ENCODE assay signal across 22 cellular contexts in genomic region chr5:176704817-176705216, GRCh38. TPM values are rescaled to one million over a fixed set of nuclear protein-coding genes. Genes with fewer than 3 reads are reported as not detected.
A peak's percentile ranks its signal among the peaks of the same experiment; 100 is the strongest.
DNase-seq lines count a peak whose midpoint lies in the region; ATAC-seq, FAIRE-seq and TF ChIP-seq lines count a peak whose summit lies in the region.
"Had no signal": no experiment of that assay in that cellular context is flagged by ENCODE, and none has a peak within 500 bp of the region (broad histone marks: within the 10 kb centered on the region; RNA-seq: fewer than 3 reads in every experiment).

No MANE protein-coding gene starts in this region.

- TF ChIP-seq RAD21 in A549 (conservative IDR thresholded peaks at IDR 0.05 in 1 of 2, IDR thresholded peaks at IDR 0.05 in 1 of 2) (no peak), K562 (CRISPR knock-in tag; conservative IDR thresholded peaks at IDR 0.05 in 1 of 2, IDR thresholded peaks at IDR 0.05 in 1 of 2) (no peak)

- no peak for TF ChIP-seq EP300 in A549 (IDR thresholded peaks at IDR 0.05)
- TF ChIP-seq EP300 in K562 (IDR thresholded peaks at IDR 0.05; ENCODE audit: low read length) = no peak

- no peak for TF ChIP-seq POLR2A in A549 (IDR thresholded peaks at IDR 0.05; ENCODE audit: low read length)
- TF ChIP-seq POLR2A in K562 (conservative IDR thresholded peaks at IDR 0.05) = no peak

- no peak overlapping the region for H3K4me2 ChIP-seq in A549
- no peak overlapping the region for H3K4me2 ChIP-seq in K562 (ENCODE audit: insufficient read depth, low read length)
- H3K4me2 ChIP-seq: BLaER1, GM23338 had no signal

- peaks cover 3% of the 10 kb centered on the region; the same call in 1 of the 2 replicates for H4K20me1 ChIP-seq in K562 (replicated peaks; ENCODE audit: control insufficient read depth, insufficient read depth, low read length)
- H4K20me1 ChIP-seq: BLaER1 had no signal

- H2AFZ ChIP-seq in K562 (ENCODE audit: low read depth, low read length) = no peak overlapping the region
- H2AFZ ChIP-seq: GM23338 had no signal

- FAIRE-seq in A549 (lab: Jason Lieb, UNC) (no peak), K562 (lab: Jason Lieb, UNC) (no peak)
- FAIRE-seq: D721Med, GM12878, GM19239, H54 had no signal

- DNase-seq in A549 (ENCODE audit: low read depth in 1 of 2, low spot score in 1 of 2) = no peak
- DNase-seq in K562 (ENCODE audit: extremely low read depth in 1 of 4, low spot score in 3 of 4) = no peak
- DNase-seq in neural crest cell (ENCODE audit: low read depth, low spot score) = peak; percentile 14
- no peak for DNase-seq in stimulated activated CD4-positive, alpha-beta T cell treated with anti-CD3 and anti-CD28 coated beads, Interleukin-4, amount 100 ng/mL, for 1 hour
- DNase-seq in COLO668 (lab: John Stamatoyannopoulos, UW; ENCODE audit: unreplicated experiment) = no peak
- DNase-seq: 8988T; CD4-positive, CD25-positive, alpha-beta regulatory T cell; CD8-positive, alpha-beta T cell; DMS 273 treated with DMSO at 0.1 percent for 48 hours; DMS79; EL; GDM1; HCEC 1CT had no signal

- H3K36me3 ChIP-seq in K562 (ENCODE audit: control insufficient read depth, insufficient read depth, low read length) = no peaks in the 10 kb centered on the region
- H3K36me3 ChIP-seq: BLaER1 had no signal

- H3K4me3 Mint-ChIP-seq in neural crest cell = no peak overlapping the region
- H3K4me3 Mint-ChIP-seq: B cell; CD4-positive, CD25-positive, alpha-beta regulatory T cell; CD8-positive, alpha-beta T cell; GM23338 had no signal

- H3K9me1 ChIP-seq in K562 (ENCODE audit: control insufficient read depth, insufficient read depth, low read length) = no peaks in the 10 kb centered on the region

- H3K27me3 ChIP-seq in K562 (ENCODE audit: control insufficient read depth in 2 of 2, insufficient read depth in 2 of 2, low read length in 2 of 2) = peaks cover 54 to 84% of the 10 kb centered on the region in 2 experiments
- H3K27me3 ChIP-seq: BLaER1 had no signal

- in situ Hi-C loops in K562 (cut with MboI) = no loop called here

- TF ChIP-seq CTCF in A549 (IDR thresholded peaks at IDR 0.05) (no peak), K562 (IDR thresholded peaks at IDR 0.05 in 2 of 3, conservative IDR thresholded peaks at IDR 0.05 in 1 of 3; ENCODE audit: insufficient read depth in 2 of 3, low read depth in 1 of 3, low read length in 3 of 3) (no peak), neural crest cell (conservative IDR thresholded peaks at IDR 0.05) (no peak)

- intact Hi-C loops in K562 (cut with micrococcal nuclease) = no loop called here

- CTCF ChIA-PET in A549 (lab: Yijun Ruan, JAX) = no interaction called here
- CTCF ChIA-PET in K562 (lab: Yijun Ruan, JAX; ENCODE audit: low intra/inter-chr PET ratio) = no interaction called here

- H3K4me3 ChIP-seq in A549 (no peak overlapping the region), K562 (no peak overlapping the region)
- H3K4me3 ChIP-seq: BLaER1, GM12878, GM23338 had no signal

- WGBS in A549 (ENCODE audit: missing lambda C conversion rate) = 34% methylated on average over 12 of the region's 12 CpGs
- WGBS in K562 (ENCODE audit: insufficient coverage, low coverage, missing lambda C conversion rate) = under 1% methylated on average over 12 of the region's 12 CpGs

- BruUV-seq in K562 (replicated peaks; lab: Mats Ljungman, UMichigan) = no TSS peak

- H3K27ac Mint-ChIP-seq in neural crest cell (ENCODE audit: unreplicated experiment) = no peak overlapping the region
- H3K27ac Mint-ChIP-seq: B cell; CD4-positive, CD25-positive, alpha-beta regulatory T cell; CD8-positive, alpha-beta T cell; GM23338 had no signal

- H3K27ac ChIP-seq in A549 (no peak overlapping the region), K562 (ENCODE audit: extremely low read depth, low read depth, low read length) (no peak overlapping the region)
- H3K27ac ChIP-seq: BLaER1, C4-2B had no signal

- H3K4me1 Mint-ChIP-seq in neural crest cell = peaks cover 10% of the 10 kb centered on the region
- H3K4me1 Mint-ChIP-seq: B cell; CD4-positive, CD25-positive, alpha-beta regulatory T cell had no signal

- no peaks in the 10 kb centered on the region for H3K36me3 Mint-ChIP-seq in neural crest cell (ENCODE audit: low read depth)
- H3K36me3 Mint-ChIP-seq: CD4-positive, CD25-positive, alpha-beta regulatory T cell; CD8-positive, alpha-beta T cell had no signal

- POLR2A ChIA-PET in A549 (lab: Yijun Ruan, JAX) (no interaction called here), K562 (lab: Yijun Ruan, JAX) (no interaction called here)

- no peaks in the 10 kb centered on the region for H3K4me1 ChIP-seq in A549
- peaks cover 0 to 4% of the 10 kb centered on the region in 2 experiments; a peak in 1 of 5 replicates for H3K4me1 ChIP-seq in K562 (replicated peaks in 1 of 2; ENCODE audit: control insufficient read depth in 2 of 2, insufficient read depth in 2 of 2, low read length in 2 of 2)

- H3K79me2 ChIP-seq in K562 (ENCODE audit: control insufficient read depth, insufficient read depth, low read length) = no peaks in the 10 kb centered on the region

- no peaks in the 10 kb centered on the region for H3K9me3 Mint-ChIP-seq in neural crest cell
- H3K9me3 Mint-ChIP-seq: CD8-positive, alpha-beta T cell; GM23338 had no signal

- ATAC-seq in A549 = no peak
- ATAC-seq in K562 = no peak
- no peak for ATAC-seq in HG03159 (IDR thresholded peaks at IDR 0.05; ENCODE audit: unreplicated experiment)
- ATAC-seq: CD8-positive, alpha-beta T cell; GM12878; GM23338 had no signal

- no peaks in the 10 kb centered on the region for H3K9me3 ChIP-seq in A549
- H3K9me3 ChIP-seq in K562 (replicated peaks; ENCODE audit: control insufficient read depth, insufficient read depth, low read depth, low read length) = no peaks in the 10 kb centered on the region
- H3K9me3 ChIP-seq: BLaER1 had no signal

- H3K9ac ChIP-seq in K562 (ENCODE audit: insufficient read depth in 1 of 2, low read depth in 2 of 2, low read length in 2 of 2) = no peak overlapping the region
- H3K9ac ChIP-seq: BLaER1 had no signal

- peaks cover 17% of the 10 kb centered on the region for H3K27me3 Mint-ChIP-seq in neural crest cell (ENCODE audit: low read depth)

TF ChIP-seq in A549, 52 proteins besides CTCF, POLR2A, EP300 and RAD21:
- no peak for TF ChIP-seq EHF (CRISPR knock-in tag; IDR thresholded peaks at IDR 0.05)
- TF ChIP-seq RFX5 (IDR thresholded peaks at IDR 0.05) = peak; percentile 75; the same call in 1 of the 2 replicates

TF ChIP-seq in K562, 482 proteins besides CTCF, POLR2A, EP300 and RAD21:
- TF ChIP-seq ZFX (CRISPR knock-in tag; IDR thresholded peaks at IDR 0.05) (no peak), CEBPG (CRISPR knock-in tag; IDR thresholded peaks at IDR 0.05) (no peak), CEBPG (tag; conservative IDR thresholded peaks at IDR 0.05 in 1 of 2, IDR thresholded peaks at IDR 0.05 in 1 of 2) (0 out of 4 replicates have a peak, but pooled peaks of 1 of the 2 experiments have one; percentile 35), THAP12 (CRISPR knock-in tag; IDR thresholded peaks at IDR 0.05) (no peak), RFX1 (IDR thresholded peaks at IDR 0.05) (peak; percentile 71), CEBPB (tag; IDR thresholded peaks at IDR 0.05) (0 out of 2 replicates have a peak, but pooled peaks have one; percentile 26), NR2F6 (CRISPR knock-in tag; IDR thresholded peaks at IDR 0.05) (no peak)

RNA-seq across cellular contexts. Expression of gene TSPAN17, which starts 57.5 kb away (rescaled TPM):
- polyA plus RNA-seq in A549 (2011; rRNA removed) (33.7 and 35.6 TPM in 2 replicates), A549 (2017; fragmentation: RNase III; extraction: RNeasy Plus Mini Kit Qiagen cat#74134 plus additional on column Dnase treatment) (45.7 to 49.4 TPM (median 47.4 TPM) in 3 replicates), K562 (2011; rRNA removed) (38.7 and 44.3 TPM in 2 replicates), K562 (2014; fragmentation: Illumina TruSeq; extraction: Trizol) (49.9 and 51.9 TPM in 2 replicates), K562 (2014; fragmentation: Nextera tagmentation; extraction: Ambion mirVana) (1 to 10 TPM in 1 of 2 experiments, under 1 TPM in 1; 0.73 to 2.9 TPM), K562 (2014; rRNA removed) (43.3 and 58.6 TPM in 2 replicates)
- polyA plus RNA-seq in A549 (2012; cell fraction: cytosol; rRNA removed) = 37.8 and 52.9 TPM in 2 replicates
- polyA plus RNA-seq in A549 (2012; cell fraction: nucleus; rRNA removed) = 71.4 and 73.3 TPM in 2 replicates
- polyA minus RNA-seq in A549 (2011; rRNA and poly(A)+ RNA removed) = 72.8 and 73.0 TPM in 2 replicates
- 52.6 and 123 TPM in 2 replicates for total RNA-seq in K562 (2011; cell fraction: chromatin; rRNA removed; ENCODE audit: low replicate concordance)
- 102 and 110 TPM in 2 replicates for total RNA-seq in K562 (2011; cell fraction: nucleolus; rRNA removed)
- 84.3 and 103 TPM in 2 replicates for total RNA-seq in K562 (2011; cell fraction: nucleoplasm; rRNA removed)
- total RNA-seq in K562 (2014; rRNA removed) (31.6 and 43.8 TPM in 2 replicates), K562 (2014; rRNA removed; fragmentation: Illumina TruSeq; extraction: Trizol) (28.2 and 30.4 TPM in 2 replicates), K562 (2015; rRNA removed; fragmentation: Illumina TruSeq; extraction: Trizol) (33.5 and 34.5 TPM in 2 replicates), K562 (2021) (53.3 and 58.3 TPM in 2 replicates), neural crest cell (38.8 and 40.9 TPM in 2 replicates)
- 43.2 and 65.5 TPM in 2 replicates for polyA plus RNA-seq in K562 (2011; cell fraction: cytosol; rRNA removed)
- 114 and 153 TPM in 2 replicates for polyA plus RNA-seq in K562 (2011; cell fraction: nucleus; rRNA removed)
- polyA plus RNA-seq in K562 (2012) = 36.7 and 36.8 TPM in 2 replicates
- 24.3 and 45.7 TPM in 2 replicates for polyA minus RNA-seq in K562 (2011; rRNA and poly(A)+ RNA removed)
- 30.5 and 31.3 TPM in 2 replicates for polyA minus RNA-seq in K562 (2011; cell fraction: cytosol; rRNA and poly(A)+ RNA removed)
- 18.9 and 21.5 TPM in 2 replicates for polyA minus RNA-seq in K562 (2011; cell fraction: nucleus; rRNA and poly(A)+ RNA removed)

Comparison
In these comparisons a context has a peak if more than half of its experiments do, and no peak if none do; other contexts are left out.
1. Of the 35 proteins assayed by ChIP-seq in both K562 and A549: peak only in K562: CEBPB; only in A549: RFX5; in both: none; in neither: 33.